Comparison of ENCODE assay signal across 1 cellular context in genomic region chr17:55348749-55349354, GRCh38.
TF ChIP-seq lines count a peak whose summit lies in the region.

No MANE protein-coding gene starts in this region.

TF ChIP-seq in HEK293, 187 proteins besides CTCF, POLR2A, EP300 and RAD21 (continued from another document):
- TF ChIP-seq, protein P1, sequence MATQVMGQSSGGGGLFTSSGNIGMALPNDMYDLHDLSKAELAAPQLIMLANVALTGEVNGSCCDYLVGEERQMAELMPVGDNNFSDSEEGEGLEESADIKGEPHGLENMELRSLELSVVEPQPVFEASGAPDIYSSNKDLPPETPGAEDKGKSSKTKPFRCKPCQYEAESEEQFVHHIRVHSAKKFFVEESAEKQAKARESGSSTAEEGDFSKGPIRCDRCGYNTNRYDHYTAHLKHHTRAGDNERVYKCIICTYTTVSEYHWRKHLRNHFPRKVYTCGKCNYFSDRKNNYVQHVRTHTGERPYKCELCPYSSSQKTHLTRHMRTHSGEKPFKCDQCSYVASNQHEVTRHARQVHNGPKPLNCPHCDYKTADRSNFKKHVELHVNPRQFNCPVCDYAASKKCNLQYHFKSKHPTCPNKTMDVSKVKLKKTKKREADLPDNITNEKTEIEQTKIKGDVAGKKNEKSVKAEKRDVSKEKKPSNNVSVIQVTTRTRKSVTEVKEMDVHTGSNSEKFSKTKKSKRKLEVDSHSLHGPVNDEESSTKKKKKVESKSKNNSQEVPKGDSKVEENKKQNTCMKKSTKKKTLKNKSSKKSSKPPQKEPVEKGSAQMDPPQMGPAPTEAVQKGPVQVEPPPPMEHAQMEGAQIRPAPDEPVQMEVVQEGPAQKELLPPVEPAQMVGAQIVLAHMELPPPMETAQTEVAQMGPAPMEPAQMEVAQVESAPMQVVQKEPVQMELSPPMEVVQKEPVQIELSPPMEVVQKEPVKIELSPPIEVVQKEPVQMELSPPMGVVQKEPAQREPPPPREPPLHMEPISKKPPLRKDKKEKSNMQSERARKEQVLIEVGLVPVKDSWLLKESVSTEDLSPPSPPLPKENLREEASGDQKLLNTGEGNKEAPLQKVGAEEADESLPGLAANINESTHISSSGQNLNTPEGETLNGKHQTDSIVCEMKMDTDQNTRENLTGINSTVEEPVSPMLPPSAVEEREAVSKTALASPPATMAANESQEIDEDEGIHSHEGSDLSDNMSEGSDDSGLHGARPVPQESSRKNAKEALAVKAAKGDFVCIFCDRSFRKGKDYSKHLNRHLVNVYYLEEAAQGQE (tag by site-specific recombination; IDR thresholded peaks at IDR 0.05), result no peak
- no peak for TF ChIP-seq ZNF146 (tag by site-specific recombination; IDR thresholded peaks at IDR 0.05)
- no peak for TF ChIP-seq ZNF266 (tag by site-specific recombination; IDR thresholded peaks at IDR 0.05; ENCODE audit: low read depth)
- no peak for TF ChIP-seq GLI4 (tag by site-specific recombination; IDR thresholded peaks at IDR 0.05)
- TF ChIP-seq ZNF610 (tag by site-specific recombination; IDR thresholded peaks at IDR 0.05; ENCODE audit: borderline replicate concordance), result peak; percentile 96; the same call in 1 of the 2 replicates
- no peak for TF ChIP-seq ZNF621 (tag by site-specific recombination; IDR thresholded peaks at IDR 0.05)
- 0 out of 2 replicates have a peak, but pooled peaks have one; percentile 22 for TF ChIP-seq ZNF660 (tag by site-specific recombination; IDR thresholded peaks at IDR 0.05)
- no peak for TF ChIP-seq ZNF202 (tag by site-specific recombination; IDR thresholded peaks at IDR 0.05; ENCODE audit: borderline replicate concordance)
- no peak for TF ChIP-seq ZSCAN30 (tag by site-specific recombination; IDR thresholded peaks at IDR 0.05)
- no peak for TF ChIP-seq ZNF184 (tag by site-specific recombination; IDR thresholded peaks at IDR 0.05)
- TF ChIP-seq ZNF768 (tag by site-specific recombination; IDR thresholded peaks at IDR 0.05), result no peak
- TF ChIP-seq ZNF488 (tag by site-specific recombination; IDR thresholded peaks at IDR 0.05), result no peak
- no peak for TF ChIP-seq ZNF571 (tag by site-specific recombination; IDR thresholded peaks at IDR 0.05)
- TF ChIP-seq, protein P2, sequence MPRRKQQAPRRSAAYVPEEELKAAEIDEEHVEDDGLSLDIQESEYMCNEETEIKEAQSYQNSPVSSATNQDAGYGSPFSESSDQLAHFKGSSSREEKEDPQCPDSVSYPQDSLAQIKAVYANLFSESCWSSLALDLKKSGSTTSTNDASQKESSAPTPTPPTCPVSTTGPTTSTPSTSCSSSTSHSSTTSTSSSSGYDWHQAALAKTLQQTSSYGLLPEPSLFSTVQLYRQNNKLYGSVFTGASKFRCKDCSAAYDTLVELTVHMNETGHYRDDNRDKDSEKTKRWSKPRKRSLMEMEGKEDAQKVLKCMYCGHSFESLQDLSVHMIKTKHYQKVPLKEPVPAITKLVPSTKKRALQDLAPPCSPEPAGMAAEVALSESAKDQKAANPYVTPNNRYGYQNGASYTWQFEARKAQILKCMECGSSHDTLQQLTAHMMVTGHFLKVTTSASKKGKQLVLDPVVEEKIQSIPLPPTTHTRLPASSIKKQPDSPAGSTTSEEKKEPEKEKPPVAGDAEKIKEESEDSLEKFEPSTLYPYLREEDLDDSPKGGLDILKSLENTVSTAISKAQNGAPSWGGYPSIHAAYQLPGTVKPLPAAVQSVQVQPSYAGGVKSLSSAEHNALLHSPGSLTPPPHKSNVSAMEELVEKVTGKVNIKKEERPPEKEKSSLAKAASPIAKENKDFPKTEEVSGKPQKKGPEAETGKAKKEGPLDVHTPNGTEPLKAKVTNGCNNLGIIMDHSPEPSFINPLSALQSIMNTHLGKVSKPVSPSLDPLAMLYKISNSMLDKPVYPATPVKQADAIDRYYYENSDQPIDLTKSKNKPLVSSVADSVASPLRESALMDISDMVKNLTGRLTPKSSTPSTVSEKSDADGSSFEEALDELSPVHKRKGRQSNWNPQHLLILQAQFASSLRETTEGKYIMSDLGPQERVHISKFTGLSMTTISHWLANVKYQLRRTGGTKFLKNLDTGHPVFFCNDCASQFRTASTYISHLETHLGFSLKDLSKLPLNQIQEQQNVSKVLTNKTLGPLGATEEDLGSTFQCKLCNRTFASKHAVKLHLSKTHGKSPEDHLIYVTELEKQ (tag by site-specific recombination; IDR thresholded peaks at IDR 0.05; ENCODE audit: borderline replicate concordance), result no peak
- TF ChIP-seq ZNF76 (tag by site-specific recombination; IDR thresholded peaks at IDR 0.05; ENCODE audit: borderline replicate concordance, low read depth), result no peak
- no peak for TF ChIP-seq GFI1B (tag by site-specific recombination; IDR thresholded peaks at IDR 0.05)
- no peak for TF ChIP-seq ZFP3 (tag by site-specific recombination; IDR thresholded peaks at IDR 0.05; ENCODE audit: low read depth)
- TF ChIP-seq ZNF280C (tag by site-specific recombination; IDR thresholded peaks at IDR 0.05), result no peak
- TF ChIP-seq PRDM4 (tag by site-specific recombination; IDR thresholded peaks at IDR 0.05), result no peak
- peak; percentile 53 for TF ChIP-seq ZNF654 (tag by site-specific recombination; IDR thresholded peaks at IDR 0.05; ENCODE audit: low read depth)
- no peak for TF ChIP-seq FEZF1 (tag by site-specific recombination; IDR thresholded peaks at IDR 0.05)
- no peak for TF ChIP-seq GLIS2 (tag by site-specific recombination; IDR thresholded peaks at IDR 0.05)
- no peak for TF ChIP-seq ZNF521 (tag by site-specific recombination; IDR thresholded peaks at IDR 0.05)
- no peak for TF ChIP-seq ZNF629 (tag by site-specific recombination; IDR thresholded peaks at IDR 0.05)
- TF ChIP-seq OSR2 (tag by site-specific recombination; IDR thresholded peaks at IDR 0.05), result no peak
- TF ChIP-seq ZNF19 (tag by site-specific recombination; IDR thresholded peaks at IDR 0.05; ENCODE audit: low read depth), result no peak
- TF ChIP-seq KLF7 (tag by site-specific recombination; IDR thresholded peaks at IDR 0.05; ENCODE audit: borderline replicate concordance), result no peak
- TF ChIP-seq RBAK (tag by site-specific recombination; IDR thresholded peaks at IDR 0.05), result no peak
- TF ChIP-seq, protein P3, sequence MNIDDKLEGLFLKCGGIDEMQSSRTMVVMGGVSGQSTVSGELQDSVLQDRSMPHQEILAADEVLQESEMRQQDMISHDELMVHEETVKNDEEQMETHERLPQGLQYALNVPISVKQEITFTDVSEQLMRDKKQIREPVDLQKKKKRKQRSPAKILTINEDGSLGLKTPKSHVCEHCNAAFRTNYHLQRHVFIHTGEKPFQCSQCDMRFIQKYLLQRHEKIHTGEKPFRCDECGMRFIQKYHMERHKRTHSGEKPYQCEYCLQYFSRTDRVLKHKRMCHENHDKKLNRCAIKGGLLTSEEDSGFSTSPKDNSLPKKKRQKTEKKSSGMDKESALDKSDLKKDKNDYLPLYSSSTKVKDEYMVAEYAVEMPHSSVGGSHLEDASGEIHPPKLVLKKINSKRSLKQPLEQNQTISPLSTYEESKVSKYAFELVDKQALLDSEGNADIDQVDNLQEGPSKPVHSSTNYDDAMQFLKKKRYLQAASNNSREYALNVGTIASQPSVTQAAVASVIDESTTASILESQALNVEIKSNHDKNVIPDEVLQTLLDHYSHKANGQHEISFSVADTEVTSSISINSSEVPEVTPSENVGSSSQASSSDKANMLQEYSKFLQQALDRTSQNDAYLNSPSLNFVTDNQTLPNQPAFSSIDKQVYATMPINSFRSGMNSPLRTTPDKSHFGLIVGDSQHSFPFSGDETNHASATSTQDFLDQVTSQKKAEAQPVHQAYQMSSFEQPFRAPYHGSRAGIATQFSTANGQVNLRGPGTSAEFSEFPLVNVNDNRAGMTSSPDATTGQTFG (tag by site-specific recombination; IDR thresholded peaks at IDR 0.05; ENCODE audit: borderline replicate concordance), result no peak
- TF ChIP-seq ZNF529 (tag by site-specific recombination; IDR thresholded peaks at IDR 0.05; ENCODE audit: insufficient replicate concordance), result peak; percentile 7
- TF ChIP-seq ZNF791 (tag by site-specific recombination; IDR thresholded peaks at IDR 0.05), result no peak
- TF ChIP-seq ZNF324 (tag by site-specific recombination; IDR thresholded peaks at IDR 0.05), result no peak
- TF ChIP-seq BCL11A (tag by site-specific recombination; IDR thresholded peaks at IDR 0.05; ENCODE audit: low read depth), result no peak
